In genomic region chr6:36679043-36679821, GRCh38 we compare ENCODE assay signal across 8 cellular contexts. TPM values are rescaled to one million over a fixed set of nuclear protein-coding genes. Genes with fewer than 3 reads are reported as not detected.
DNase-seq lines count a peak whose midpoint lies in the region; ATAC-seq lines count a peak whose summit lies in the region.

No MANE protein-coding gene starts in this region.

- peak overlapping the region; percentile 98 for H3K4me3 Mint-ChIP-seq in T-helper 1 cell treated with Interleukin-12 subunit alpha and Interleukin-12 subunit beta and Interleukin-4 antibody, amounts not matched to agents 30 μg/mL and 1 μg/mL, for 36 hours

- H3K9me3 Mint-ChIP-seq in T-helper 1 cell treated with Interleukin-12 subunit alpha and Interleukin-12 subunit beta and Interleukin-4 antibody, amounts not matched to agents 30 μg/mL and 1 μg/mL, for 36 hours = no peaks in the 10 kb centered on the region

- H3K4me1 Mint-ChIP-seq in T-helper 1 cell treated with Interleukin-12 subunit alpha and Interleukin-12 subunit beta and Interleukin-4 antibody, amounts not matched to agents 30 μg/mL and 1 μg/mL, for 36 hours (ENCODE audit: low read depth) = peaks cover 63% of the 10 kb centered on the region

- DNase-seq in AG20443 (ENCODE audit: low spot score) (peak; percentile 36), HCEC 1CT (peak; percentile 36), left lobe of liver (ENCODE audit: low spot score) (peak; percentile 92)
- peak; percentile 11 for DNase-seq in stimulated activated CD8-positive, alpha-beta memory T cell treated with anti-CD3 and anti-CD28 coated beads, Interleukin-12 subunit alpha, Interleukin-12 subunit beta, amount 100 ng/mL, for 4 hours (ENCODE audit: low read depth)
- DNase-seq in activated CD4-positive, CD25-positive, alpha-beta regulatory T cell (lab: John Stamatoyannopoulos, UW) = no peak

- no peaks in the 10 kb centered on the region for H3K27me3 Mint-ChIP-seq in T-helper 1 cell treated with Interleukin-12 subunit alpha and Interleukin-12 subunit beta and Interleukin-4 antibody, amounts not matched to agents 30 μg/mL and 1 μg/mL, for 36 hours (ENCODE audit: low read depth)

- ATAC-seq in left lobe of liver (peak; percentile 55), GM19395 (IDR thresholded peaks at IDR 0.05; ENCODE audit: unreplicated experiment) (no peak)

- peak overlapping the region; percentile 99 for H3K27ac Mint-ChIP-seq in T-helper 1 cell treated with Interleukin-12 subunit alpha and Interleukin-12 subunit beta and Interleukin-4 antibody, amounts not matched to agents 30 μg/mL and 1 μg/mL, for 36 hours

- H3K36me3 Mint-ChIP-seq in T-helper 1 cell treated with Interleukin-12 subunit alpha and Interleukin-12 subunit beta and Interleukin-4 antibody, amounts not matched to agents 30 μg/mL and 1 μg/mL, for 36 hours (ENCODE audit: low read depth) = peaks cover 35% of the 10 kb centered on the region

- peak overlapping the region; percentile 95 for H3K27ac ChIP-seq in cingulate gyrus (ENCODE audit: low read depth, low read length)

RNA-seq across cellular contexts. Expression of gene CDKN1A, which starts 0.7 kb away (rescaled TPM):
- 32.6 TPM for total RNA-seq in left lobe of liver

RNA-seq across cellular contexts. Expression of gene RAB44, which starts 18.4 kb away (rescaled TPM):
- total RNA-seq in left lobe of liver = 0.08 TPM

Comparison
In these comparisons a context has a peak if more than half of its experiments do, and no peak if none do; other contexts are left out.
1. DNase-seq: peak in AG20443 (single experiment), HCEC 1CT (single experiment), left lobe of liver (single experiment) and stimulated activated CD8-positive, alpha-beta memory T cell treated with anti-CD3 and anti-CD28 coated beads, Interleukin-12 subunit alpha, Interleukin-12 subunit beta, amount 100 ng/mL, for 4 hours (single experiment); none in activated CD4-positive, CD25-positive, alpha-beta regulatory T cell (0 of 4).